Comparison of ENCODE assay signal across 19 cellular contexts in the genomic region with DNA sequence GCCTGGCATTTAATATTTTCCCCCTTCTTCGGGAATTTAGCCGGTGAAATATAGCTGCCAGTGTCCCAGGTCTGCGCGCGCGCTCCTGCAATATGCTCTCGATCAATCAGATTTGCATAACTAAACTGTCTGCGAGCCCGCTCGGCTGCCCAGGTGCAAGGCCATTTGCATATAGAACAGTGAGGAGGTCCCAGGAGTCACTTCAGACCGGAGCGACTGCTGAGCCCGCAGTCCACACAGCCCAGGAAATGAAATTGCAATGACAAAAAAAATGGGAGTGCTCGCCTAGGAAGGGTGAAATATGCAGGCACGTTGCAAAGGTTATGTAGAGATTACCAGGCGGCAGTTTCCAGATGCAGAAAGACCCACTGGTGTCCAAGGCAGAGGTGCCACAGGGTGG.
DNase-seq lines count a peak whose midpoint lies in the region; ATAC-seq, FAIRE-seq and TF ChIP-seq lines count a peak whose summit lies in the region.
"Had no signal": no experiment of that assay in that cellular context is flagged by ENCODE, and none has a peak within 500 bp of the region (broad histone marks: within the 10 kb centered on the region; RNA-seq: fewer than 3 reads in every experiment).

No MANE protein-coding gene starts in this region.

- H3K9me3 ChIP-seq in iPS-18a (ENCODE audit: control insufficient read depth, low read depth, low read length): no peaks in the 10 kb centered on the region
- H3K9me3 ChIP-seq in sigmoid colon: no peaks in the 10 kb centered on the region
- H3K9me3 ChIP-seq: thyroid gland had no signal

- TF ChIP-seq CTCF in GM12865 (IDR thresholded peaks at IDR 0.05; ENCODE audit: insufficient read depth, low read depth, low read length, missing control alignments): no peak
- no peak for TF ChIP-seq CTCF in sigmoid colon (IDR thresholded peaks at IDR 0.05)
- no peak for TF ChIP-seq CTCF in GM10248 (IDR thresholded peaks at IDR 0.05; ENCODE audit: control extremely low read depth, extremely low read depth, low read depth, missing control alignments)

- 25 to 36% methylated on average over 16 of the region's 16 CpGs for WGBS in sigmoid colon, 2 donors

- H3K4me3 ChIP-seq in GM12865 (ENCODE audit: low read depth, low read length) (no peak overlapping the region), H7 (ENCODE audit: insufficient read depth, low read depth, low read length) (no peak overlapping the region), iPS-18a (ENCODE audit: low read length) (peak overlapping the region; percentile 38), sigmoid colon (no peak overlapping the region)
- H3K4me3 ChIP-seq: thyroid gland had no signal

- peaks cover 51% of the 10 kb centered on the region for H3K4me1 ChIP-seq in iPS-18a (ENCODE audit: control insufficient read depth, low read depth, low read length)
- H3K4me1 ChIP-seq in sigmoid colon: no peaks in the 10 kb centered on the region
- H3K4me1 ChIP-seq: thyroid gland had no signal

- H3K27ac ChIP-seq in iPS-18a (ENCODE audit: low read length): peak overlapping the region; percentile 63
- H3K27ac ChIP-seq in sigmoid colon: no peak overlapping the region
- H3K27ac ChIP-seq: thyroid gland had no signal

- H3K27me3 ChIP-seq in H7 (ENCODE audit: control insufficient read depth, insufficient read depth, low read length) (no peaks in the 10 kb centered on the region), iPS-18a (ENCODE audit: control insufficient read depth, insufficient read depth, low read length) (no peaks in the 10 kb centered on the region), sigmoid colon (peaks cover 0 to 7% (median 0%) of the 10 kb centered on the region in 3 donors)
- H3K27me3 ChIP-seq: thyroid gland had no signal

- DNase-seq in GM12865 (ENCODE audit: low read depth) (peak; percentile 55), H7 (peak; percentile 65), NCI-H1048 (lab: John Stamatoyannopoulos, UW) (peak; percentile 70), sigmoid colon (no peak), GM19239 (ENCODE audit: insufficient read length, low spot score) (no peak), GM10248 (ENCODE audit: extremely low spot score) (no peak)
- DNase-seq: ACHN; CD8-positive, alpha-beta T cell; dermis blood vessel endothelial cell; GOT3; NCI-H1930; NCI-H748 treated with DMSO at 0.1 percent for 48 hours; nephron progenitor cell; stimulated activated CD4-positive, alpha-beta T cell treated with anti-CD3 and anti-CD28 coated beads, Interleukin-2, amount 100 ng/mL, for 48 hours; stimulated activated CD8-positive, alpha-beta memory T cell treated with anti-CD3 and anti-CD28 coated beads, Interleukin-4, amount 100 ng/mL, for 48 hours; SW 1271; thyroid gland had no signal

- TF ChIP-seq EP300 in sigmoid colon (IDR thresholded peaks at IDR 0.05): no peak

- H3K36me3 ChIP-seq in H7 (replicated peaks; ENCODE audit: control insufficient read depth, insufficient read depth, low read length) (no peaks in the 10 kb centered on the region), iPS-18a (ENCODE audit: control insufficient read depth, low read depth, low read length) (no peaks in the 10 kb centered on the region), sigmoid colon (no peaks in the 10 kb centered on the region)
- H3K36me3 ChIP-seq: thyroid gland had no signal

- intact Hi-C loops in sigmoid colon (cut with DNase I): no loop called here

- TF ChIP-seq POLR2A in sigmoid colon (IDR thresholded peaks at IDR 0.05): no peak

- H3K9ac ChIP-seq in iPS-18a (ENCODE audit: low read length): no peak overlapping the region

- POLR2A ChIA-PET in GM10248 (lab: Yijun Ruan, JAX): no interaction called here

- CTCF ChIA-PET in GM10248 (lab: Yijun Ruan, JAX): no interaction called here

- FAIRE-seq in GM19239 (lab: Jason Lieb, UNC): no peak

- ATAC-seq in GM21723 (IDR thresholded peaks at IDR 0.05; ENCODE audit: unreplicated experiment): no peak
- ATAC-seq: CD8-positive, alpha-beta T cell had no signal

Comparison
In these comparisons a context has a peak if more than half of its experiments do, and no peak if none do; other contexts are left out.
1. DNase-seq: peak in GM12865 (single experiment), H7 (single experiment) and NCI-H1048 (single experiment); none in sigmoid colon (single experiment), GM19239 (single experiment) and GM10248 (single experiment).